Comparison of ENCODE assay signal across 19 cellular contexts in genomic region chr9:88437210-88438146, GRCh38. TPM values are rescaled to one million over a fixed set of nuclear protein-coding genes. Genes with fewer than 3 reads are reported as not detected.
DNase-seq lines count a peak whose midpoint lies in the region; ATAC-seq and TF ChIP-seq lines count a peak whose summit lies in the region.
"Had no signal": no experiment of that assay in that cellular context is flagged by ENCODE, and none has a peak within 500 bp of the region (broad histone marks: within the 10 kb centered on the region; RNA-seq: fewer than 3 reads in every experiment).

No MANE protein-coding gene starts in this region.

- peaks cover 4% of the 10 kb centered on the region for H3K9me3 Mint-ChIP-seq in WTC11
- H3K9me3 Mint-ChIP-seq in mesothelial cell of epicardium = peaks cover 4% of the 10 kb centered on the region
- peaks cover 4% of the 10 kb centered on the region for H3K9me3 Mint-ChIP-seq in progenitor cell of endocrine pancreas (ENCODE audit: low read depth)
- H3K9me3 Mint-ChIP-seq in stimulated activated memory B cell treated with anti-CD40 and anti-IgM and Interleukin-4, amounts not matched to agents 10 μg/mL and 1 μg/mL and 100 μg/mL, for 72 hours = no peaks in the 10 kb centered on the region
- H3K9me3 Mint-ChIP-seq: CD4-positive, alpha-beta memory T cell had no signal

- H3K4me1 Mint-ChIP-seq in WTC11 (peaks cover 37% of the 10 kb centered on the region), mesothelial cell of epicardium (peaks cover 2% of the 10 kb centered on the region), progenitor cell of endocrine pancreas (ENCODE audit: low read depth) (peaks cover 13% of the 10 kb centered on the region)
- H3K4me1 Mint-ChIP-seq in stimulated activated memory B cell treated with anti-CD40 and anti-IgM and Interleukin-4, amounts not matched to agents 10 μg/mL and 1 μg/mL and 100 μg/mL, for 72 hours = peaks cover 6% of the 10 kb centered on the region

- H3K27ac ChIP-seq in right atrium auricular region = no peak overlapping the region
- H3K27ac ChIP-seq: BLaER1, GM23248, HL-60 had no signal

- no peaks in the 10 kb centered on the region for H3K27me3 ChIP-seq in right atrium auricular region
- H3K27me3 ChIP-seq: BLaER1 had no signal

- POLR2A ChIA-PET in WTC11 (lab: Charles Lee) = no interaction called here

- H3K9me3 ChIP-seq in right atrium auricular region = no peaks in the 10 kb centered on the region
- H3K9me3 ChIP-seq: HAP-1 had no signal

- ATAC-seq in WTC11 (no peak), left lobe of liver (peak; percentile 81), GM19397 (IDR thresholded peaks at IDR 0.05; ENCODE audit: unreplicated experiment) (no peak)
- ATAC-seq in stimulated activated memory B cell treated with anti-CD40 and anti-IgM and Interleukin-4, amounts not matched to agents 10 μg/mL and 1 μg/mL and 100 μg/mL, for 72 hours = no peak

- H3K36me3 Mint-ChIP-seq in WTC11 (peaks cover 50% of the 10 kb centered on the region), mesothelial cell of epicardium (peaks cover 59% of the 10 kb centered on the region), progenitor cell of endocrine pancreas (ENCODE audit: insufficient read depth) (peaks cover 48% of the 10 kb centered on the region)
- H3K36me3 Mint-ChIP-seq in stimulated activated memory B cell treated with anti-CD40 and anti-IgM and Interleukin-4, amounts not matched to agents 10 μg/mL and 1 μg/mL and 100 μg/mL, for 72 hours = peaks cover 67% of the 10 kb centered on the region

- H3K27ac Mint-ChIP-seq in WTC11 (peak overlapping the region; percentile 23; the same call in 1 of the 2 replicates), mesothelial cell of epicardium (peak overlapping the region; percentile 43), progenitor cell of endocrine pancreas (peak overlapping the region; percentile 54)
- no peak overlapping the region for H3K27ac Mint-ChIP-seq in stimulated activated memory B cell treated with anti-CD40 and anti-IgM and Interleukin-4, amounts not matched to agents 10 μg/mL and 1 μg/mL and 100 μg/mL, for 72 hours

- DNase-seq in WTC11 (ENCODE audit: low spot score) (no peak), left lobe of liver (ENCODE audit: low spot score) (no peak), mesothelial cell of epicardium (ENCODE audit: low spot score in 2 of 2, unreplicated experiment in 2 of 2) (no peak), progenitor cell of endocrine pancreas (ENCODE audit: low spot score, unreplicated experiment) (no peak), right atrium auricular region (ENCODE audit: low spot score) (no peak), OCI-M1 (lab: John Stamatoyannopoulos, UW) (no peak)
- DNase-seq: 8988T; CD4-positive, alpha-beta memory T cell; DMS153; DMS79; GDM1; GM23248; IMR-90 had no signal

- H3K27me3 Mint-ChIP-seq in WTC11 (ENCODE audit: low read depth) (no peaks in the 10 kb centered on the region), mesothelial cell of epicardium (ENCODE audit: low read depth) (no peaks in the 10 kb centered on the region), progenitor cell of endocrine pancreas (no peaks in the 10 kb centered on the region)
- H3K27me3 Mint-ChIP-seq in stimulated activated memory B cell treated with anti-CD40 and anti-IgM and Interleukin-4, amounts not matched to agents 10 μg/mL and 1 μg/mL and 100 μg/mL, for 72 hours = no peaks in the 10 kb centered on the region
- H3K27me3 Mint-ChIP-seq: CD4-positive, alpha-beta memory T cell had no signal

- no peaks in the 10 kb centered on the region for H3K4me1 ChIP-seq in right atrium auricular region
- H3K4me1 ChIP-seq: BLaER1, HAP-1 had no signal

- TF ChIP-seq CTCF in WTC11 (IDR thresholded peaks at IDR 0.05) (no peak), mesothelial cell of epicardium (IDR thresholded peaks at IDR 0.05; ENCODE audit: unreplicated experiment) (no peak), progenitor cell of endocrine pancreas (IDR thresholded peaks at IDR 0.05; ENCODE audit: unreplicated experiment) (no peak), right atrium auricular region (IDR thresholded peaks at IDR 0.05) (no peak)

- no peak overlapping the region for H3K4me3 Mint-ChIP-seq in WTC11
- no peak overlapping the region for H3K4me3 Mint-ChIP-seq in mesothelial cell of epicardium
- H3K4me3 Mint-ChIP-seq in progenitor cell of endocrine pancreas (ENCODE audit: low read depth) = no peak overlapping the region
- no peak overlapping the region for H3K4me3 Mint-ChIP-seq in stimulated activated memory B cell treated with anti-CD40 and anti-IgM and Interleukin-4, amounts not matched to agents 10 μg/mL and 1 μg/mL and 100 μg/mL, for 72 hours
- H3K4me3 Mint-ChIP-seq: CD14-positive monocyte; CD4-positive, alpha-beta memory T cell had no signal

- H3K4me3 ChIP-seq in right atrium auricular region = no peak overlapping the region
- H3K4me3 ChIP-seq: BLaER1, GM23248, HAP-1 had no signal

- peaks cover 21% of the 10 kb centered on the region for H3K36me3 ChIP-seq in right atrium auricular region
- H3K36me3 ChIP-seq: HAP-1 had no signal

- CTCF ChIA-PET in WTC11 (lab: Charles Lee) = no interaction called here

TF ChIP-seq in WTC11, 78 proteins besides CTCF, POLR2A, EP300 and RAD21:
- TF ChIP-seq ZNF121 (CRISPR knock-in tag; IDR thresholded peaks at IDR 0.05) (peak; percentile 42; the same call in 1 of the 2 replicates), ZNF423 (CRISPR knock-in tag; IDR thresholded peaks at IDR 0.05) (no peak)

RNA-seq across cellular contexts. Expression of gene SPIN1, which starts 49.2 kb away (rescaled TPM):
- 122 to 124 TPM (median 123 TPM) in 3 replicates for total RNA-seq in WTC11 (2021)
- 18.3 TPM for total RNA-seq in left lobe of liver
- total RNA-seq in mesothelial cell of epicardium = 181 to 194 TPM (median 187 TPM) in 3 replicates
- 151 and 154 TPM in 2 replicates for total RNA-seq in progenitor cell of endocrine pancreas
- 10 to 100 TPM; 48.9 to 55.4 TPM for total RNA-seq in right atrium auricular region
